13 cellular contexts compared by ENCODE assay signal in genomic region chr2:86033751-86034680, GRCh38.
DNase-seq lines count a peak whose midpoint lies in the region; ATAC-seq and TF ChIP-seq lines count a peak whose summit lies in the region.
"Had no signal": no experiment of that assay in that cellular context is flagged by ENCODE, and none has a peak within 500 bp of the region (broad histone marks: within the 10 kb centered on the region; RNA-seq: fewer than 3 reads in every experiment).

No MANE protein-coding gene starts in this region.

- H3K36me3 Mint-ChIP-seq in CD14-positive monocyte = peaks cover 48 to 73% of the 10 kb centered on the region in 2 donors
- peaks cover 29 to 45% of the 10 kb centered on the region in 2 donors for H3K36me3 Mint-ChIP-seq in activated naive CD4-positive, alpha-beta T cell treated with anti-CD3 and anti-CD28 coated beads, Interleukin-2, amount 50 U/mL, for 72 hours
- peaks cover 3 to 37% (median 32%) of the 10 kb centered on the region in 3 donors for H3K36me3 Mint-ChIP-seq in naive thymus-derived CD8-positive, alpha-beta T cell

- TF ChIP-seq CTCF in A673 (conservative IDR thresholded peaks at IDR 0.05; ENCODE audit: low read depth, low read length) = no peak
- no peak for TF ChIP-seq CTCF in CD14-positive monocyte (IDR thresholded peaks at IDR 0.05)

- CTCF ChIA-PET in A673 (lab: Charles Lee) = no interaction called here

- peaks cover 54% of the 10 kb centered on the region for H3K4me1 Mint-ChIP-seq in CD14-positive monocyte
- peaks cover 41 to 75% (median 67%) of the 10 kb centered on the region in 4 donors for H3K4me1 Mint-ChIP-seq in naive thymus-derived CD8-positive, alpha-beta T cell

- H3K9me3 Mint-ChIP-seq in CD14-positive monocyte = peaks cover 0 to 5% (median 0%) of the 10 kb centered on the region in 7 donors
- H3K9me3 Mint-ChIP-seq in activated naive CD4-positive, alpha-beta T cell treated with anti-CD3 and anti-CD28 coated beads, Interleukin-2, amount 50 U/mL, for 72 hours = no peaks in the 10 kb centered on the region
- H3K9me3 Mint-ChIP-seq in naive thymus-derived CD8-positive, alpha-beta T cell = peaks cover 0 to 2% (median 0%) of the 10 kb centered on the region in 9 donors

- TF ChIP-seq POLR2A in GM18505 (IDR thresholded peaks at IDR 0.05; ENCODE audit: borderline replicate concordance, extremely low read depth, insufficient read depth, insufficient read length) = no peak

- H3K4me3 Mint-ChIP-seq in CD14-positive monocyte = no peak overlapping the region
- H3K4me3 Mint-ChIP-seq in naive thymus-derived CD8-positive, alpha-beta T cell = peak overlapping the region; percentile 33 to 86 (median 70)

- DNase-seq in A673 (ENCODE audit: low spot score) (no peak), CD14-positive monocyte (ENCODE audit: low spot score) (no peak), NCI-H1694 treated with DMSO at 0.1 percent for 48 hours (lab: John Stamatoyannopoulos, UW) (no peak)
- DNase-seq in activated naive CD4-positive, alpha-beta T cell treated with anti-CD3 and anti-CD28 coated beads, Interleukin-2, amount 50 U/mL, for 72 hours (ENCODE audit: low spot score in 2 of 2) = no peak
- DNase-seq in naive thymus-derived CD8-positive, alpha-beta T cell = peak in 1 of 10 donors; percentile 19
- DNase-seq in stimulated activated CD4-positive, alpha-beta T cell treated with anti-CD3 and anti-CD28 coated beads, Interleukin-12 subunit alpha, Interleukin-12 subunit beta, amount 100 ng/mL, for 4 hours = no peak
- DNase-seq: body of pancreas; effector CD8-positive, alpha-beta T cell; mesendoderm; NCI-H2171 had no signal

- POLR2A ChIA-PET in A673 (lab: Charles Lee; ENCODE audit: low non-redundant PET) = no interaction called here
- POLR2A ChIA-PET in naive thymus-derived CD8-positive, alpha-beta T cell (lab: Charles Lee) = interaction anchor here (0.8 to 5.7 kb wide), 8 partner anchors 34 to 207 kb away, joined by 3 to 106 read pairs (median 8); partner anchors contain the start of gene ST3GAL5

- intact Hi-C loops in A673 (cut with micrococcal nuclease; ENCODE audit: unreplicated experiment) = no loop called here
- intact Hi-C loops in CD14-positive monocyte (cut with micrococcal nuclease) = loop anchor here in 1 of 2 donors (5.0 kb wide), 1 partner anchor 37 kb away; no protein-coding TSS in a partner anchor

- H3K4me3 ChIP-seq in A673 (ENCODE audit: low read depth, low read length, poor library complexity, severe bottlenecking) = no peak overlapping the region
- H3K4me3 ChIP-seq: body of pancreas, ovary had no signal

- BruUV-seq in A673 (replicated peaks; lab: Mats Ljungman, UMichigan) = no TSS peak

- H3K9me3 ChIP-seq in A673 (ENCODE audit: low read depth, low read length, poor library complexity, severe bottlenecking) = no peaks in the 10 kb centered on the region
- H3K9me3 ChIP-seq: body of pancreas, ovary had no signal

- peaks cover 76% of the 10 kb centered on the region for H3K36me3 ChIP-seq in A673 (ENCODE audit: insufficient read depth, low read length, poor library complexity, severe bottlenecking)
- H3K36me3 ChIP-seq: ovary had no signal

- peaks cover 0 to 3% (median 0%) of the 10 kb centered on the region in 3 donors for H3K27me3 Mint-ChIP-seq in CD14-positive monocyte (ENCODE audit: low read depth in 3 of 3)
- no peaks in the 10 kb centered on the region for H3K27me3 Mint-ChIP-seq in naive thymus-derived CD8-positive, alpha-beta T cell

- peak overlapping the region in 5 of 7 donors; percentile 28 to 78 (median 56) for H3K27ac Mint-ChIP-seq in CD14-positive monocyte
- H3K27ac Mint-ChIP-seq in activated naive CD4-positive, alpha-beta T cell treated with anti-CD3 and anti-CD28 coated beads, Interleukin-2, amount 50 U/mL, for 72 hours = peak overlapping the region; percentile 46 to 57
- H3K27ac Mint-ChIP-seq in naive thymus-derived CD8-positive, alpha-beta T cell = peak overlapping the region; percentile 98 to 100 (median 100)

- no peaks in the 10 kb centered on the region for H3K27me3 ChIP-seq in A673 (replicated peaks; ENCODE audit: insufficient read depth, low read depth, low read length, poor library complexity)
- H3K27me3 ChIP-seq: body of pancreas, ovary had no signal

- no peak for ATAC-seq in activated naive CD4-positive, alpha-beta T cell treated with anti-CD3 and anti-CD28 coated beads, Interleukin-2, amount 50 U/mL, for 72 hours
- ATAC-seq in naive thymus-derived CD8-positive, alpha-beta T cell = no peak
- ATAC-seq in GM18505 (IDR thresholded peaks at IDR 0.05; ENCODE audit: unreplicated experiment) (no peak), HG03469 (IDR thresholded peaks at IDR 0.05; ENCODE audit: unreplicated experiment) (no peak)
- ATAC-seq: body of pancreas had no signal

- H3K4me1 ChIP-seq in A673 (ENCODE audit: insufficient read depth, low read length, poor library complexity, severe bottlenecking) = peaks cover 25% of the 10 kb centered on the region

- peak overlapping the region; percentile 77 for H3K27ac ChIP-seq in A673 (ENCODE audit: low read depth, low read length, poor library complexity, severe bottlenecking)

Comparison
In these comparisons a context has a peak if more than half of its experiments do, and no peak if none do; other contexts are left out.
1. H3K4me3 Mint-ChIP-seq: peak in naive thymus-derived CD8-positive, alpha-beta T cell (10 of 10); none in CD14-positive monocyte (0 of 2).
2. Peak in every context shown above with its lines, with median percentiles within 50 percentile points of each other: H3K27ac Mint-ChIP-seq.